1 cellular context compared by ENCODE assay signal in the genomic region with DNA sequence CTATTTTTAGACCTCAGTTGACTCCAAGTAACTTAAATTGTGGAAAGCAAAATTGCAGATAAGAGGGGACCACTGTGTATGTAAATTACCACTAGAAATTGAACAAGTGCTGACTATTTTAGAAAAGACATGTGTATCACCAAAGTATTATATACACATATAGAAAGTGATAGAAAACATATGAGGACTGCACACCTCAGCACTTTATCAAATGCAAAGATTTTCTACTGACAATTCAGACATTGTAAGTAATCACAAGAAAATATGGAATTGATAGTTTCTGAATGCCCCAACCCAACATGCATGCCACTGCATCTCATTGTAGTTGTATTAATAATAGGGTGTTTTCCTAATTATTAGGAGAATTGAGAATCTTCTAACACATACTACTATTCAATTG.
A peak's percentile ranks its signal among the peaks of the same experiment; 100 is the strongest.
TF ChIP-seq lines count a peak whose summit lies in the region.

No MANE protein-coding gene starts in this region.

TF ChIP-seq in HepG2, 621 proteins besides CTCF, POLR2A, EP300 and RAD21 (continued from another document):
- TF ChIP-seq, protein P1, sequence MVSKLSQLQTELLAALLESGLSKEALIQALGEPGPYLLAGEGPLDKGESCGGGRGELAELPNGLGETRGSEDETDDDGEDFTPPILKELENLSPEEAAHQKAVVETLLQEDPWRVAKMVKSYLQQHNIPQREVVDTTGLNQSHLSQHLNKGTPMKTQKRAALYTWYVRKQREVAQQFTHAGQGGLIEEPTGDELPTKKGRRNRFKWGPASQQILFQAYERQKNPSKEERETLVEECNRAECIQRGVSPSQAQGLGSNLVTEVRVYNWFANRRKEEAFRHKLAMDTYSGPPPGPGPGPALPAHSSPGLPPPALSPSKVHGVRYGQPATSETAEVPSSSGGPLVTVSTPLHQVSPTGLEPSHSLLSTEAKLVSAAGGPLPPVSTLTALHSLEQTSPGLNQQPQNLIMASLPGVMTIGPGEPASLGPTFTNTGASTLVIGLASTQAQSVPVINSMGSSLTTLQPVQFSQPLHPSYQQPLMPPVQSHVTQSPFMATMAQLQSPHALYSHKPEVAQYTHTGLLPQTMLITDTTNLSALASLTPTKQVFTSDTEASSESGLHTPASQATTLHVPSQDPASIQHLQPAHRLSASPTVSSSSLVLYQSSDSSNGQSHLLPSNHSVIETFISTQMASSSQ (IDR thresholded peaks at IDR 0.05; ENCODE audit: low read depth) = no peak
- TF ChIP-seq, protein P1 (CRISPR knock-in tag; IDR thresholded peaks at IDR 0.05; ENCODE audit: borderline replicate concordance) = no peak
- no peak for TF ChIP-seq ZNF256 (CRISPR knock-in tag; conservative IDR thresholded peaks at IDR 0.05)
- peak; percentile 39; the same call in 1 of the 2 replicates for TF ChIP-seq MAFF (IDR thresholded peaks at IDR 0.05; ENCODE audit: low read depth, low read length)
- no peak for TF ChIP-seq ZNF850 (CRISPR knock-in tag; conservative IDR thresholded peaks at IDR 0.05)
TF ChIP-seq in HepG2: peak in this region for 2.
